Comparison of ENCODE assay signal across 8 cellular contexts in genomic region chr2:32277674-32278475, GRCh38. TPM values are rescaled to one million over a fixed set of nuclear protein-coding genes. Genes with fewer than 3 reads are reported as not detected.
DNase-seq lines count a peak whose midpoint lies in the region; ATAC-seq and TF ChIP-seq lines count a peak whose summit lies in the region.

YIPF4 (plus strand) TSS chr2:32277904; CDS start chr2:32278156, 252 bp downstream.

- H3K4me3 ChIP-seq in WERI-Rb-1 (ENCODE audit: low read depth, low read length) (peak within 1 kb of the TSS; percentile 89), mammary epithelial cell (replicated peaks in 1 of 3; ENCODE audit: insufficient read depth in 1 of 3, low read depth in 2 of 3, low read length in 3 of 3) (peak within 1 kb of the TSS; percentile 80 to 97 (median 84)), smooth muscle cell (peak within 1 kb of the TSS; percentile 84)

- in situ Hi-C loops in ACHN (cut with HindIII; ENCODE audit: low pct_ligation_motif_present, low pct_unique_long_range_greater_than_20kb, low sequenced_read_pairs) (no loop called here), mammary epithelial cell (cut with MboI; ENCODE audit: low sequenced_read_pairs in 2 of 2) (no loop called here)

- WGBS in mammary epithelial cell (ENCODE audit: low coverage, missing lambda C conversion rate): 3% methylated on average over 23 of the region's 59 CpGs
- WGBS in smooth muscle cell (ENCODE audit: low lambda C conversion rate): 1% methylated on average over 46 of the region's 59 CpGs

- H3F3A ChIP-seq in smooth muscle cell (ENCODE audit: low read depth): no peaks in the 10 kb centered on the region

- H4K20me1 ChIP-seq in mammary epithelial cell (ENCODE audit: insufficient read depth, low read length) (no peaks in the 10 kb centered on the region), smooth muscle cell (ENCODE audit: low read depth) (no peaks in the 10 kb centered on the region)

- no peaks in the 10 kb centered on the region for H3K9me3 ChIP-seq in WERI-Rb-1 (ENCODE audit: severe bottlenecking)
- H3K9me3 ChIP-seq in mammary epithelial cell (replicated peaks; ENCODE audit: insufficient read depth, low read length): no peaks in the 10 kb centered on the region
- H3K9me3 ChIP-seq in smooth muscle cell (replicated peaks; ENCODE audit: low read depth): no peaks in the 10 kb centered on the region

- BruUV-seq in mammary epithelial cell (replicated peaks; lab: Mats Ljungman, UMichigan): no TSS peak

- peak; percentile 95 for ATAC-seq in GM18873 (IDR thresholded peaks at IDR 0.05; ENCODE audit: low FRiP score, unreplicated experiment)
- peak; percentile 97 for ATAC-seq in HG03139 (IDR thresholded peaks at IDR 0.05; ENCODE audit: unreplicated experiment)

- H2AFZ ChIP-seq in mammary epithelial cell (ENCODE audit: low read depth, low read length) (peak within 1 kb of the TSS; percentile 96), smooth muscle cell (ENCODE audit: low read depth) (peak within 1 kb of the TSS; percentile 94)

- DNase-seq in ACHN (peak; percentile 95), NCI-H2227 (lab: John Stamatoyannopoulos, UW; ENCODE audit: unreplicated experiment) (peak; percentile 94), WERI-Rb-1 (peak; percentile 92), mammary epithelial cell (peak; percentile 83), iPS-NIHi7 (ENCODE audit: extremely low spot score) (peak; percentile 99), smooth muscle cell (lab: John Stamatoyannopoulos, UW; ENCODE audit: unreplicated experiment) (peak; percentile 64)

- intact Hi-C loops in mammary epithelial cell (cut with micrococcal nuclease): loop anchor here (5.0 kb wide), 2 partner anchors 79 to 111 kb away; partner anchors contain the start of genes BIRC6 and SLC30A6

- peak within 1 kb of the TSS; percentile 87 for H3K4me2 ChIP-seq in mammary epithelial cell (ENCODE audit: insufficient read depth, low read depth, low read length)
- peak within 1 kb of the TSS; percentile 92 for H3K4me2 ChIP-seq in smooth muscle cell

- H3K9ac ChIP-seq in mammary epithelial cell (ENCODE audit: insufficient read depth, low read length) (peak within 1 kb of the TSS; percentile 93), smooth muscle cell (ENCODE audit: low read depth) (peak within 1 kb of the TSS; percentile 96)

- H3K27ac ChIP-seq in WERI-Rb-1 (peak within 1 kb of the TSS; percentile 87), mammary epithelial cell (ENCODE audit: insufficient read depth, low read depth, low read length) (peak within 1 kb of the TSS; percentile 69), smooth muscle cell (ENCODE audit: low read depth) (peak within 1 kb of the TSS; percentile 77)

- H3K79me2 ChIP-seq in mammary epithelial cell (ENCODE audit: insufficient read depth, low read length): peaks cover 50% of the 10 kb centered on the region
- peaks cover 52% of the 10 kb centered on the region for H3K79me2 ChIP-seq in smooth muscle cell (ENCODE audit: low read depth)

- CTCF ChIA-PET in mammary epithelial cell (lab: Charles Lee; ENCODE audit: low non-redundant PET): no interaction called here

- no peaks in the 10 kb centered on the region for H3K27me3 ChIP-seq in WERI-Rb-1 (ENCODE audit: insufficient read depth, low read depth, severe bottlenecking)
- no peaks in the 10 kb centered on the region for H3K27me3 ChIP-seq in mammary epithelial cell (ENCODE audit: insufficient read depth, low read length)
- H3K27me3 ChIP-seq in smooth muscle cell (ENCODE audit: low read depth): peaks cover 8% of the 10 kb centered on the region

- TF ChIP-seq CTCF in WERI-Rb-1 (IDR thresholded peaks at IDR 0.05; ENCODE audit: low read depth, low read length) (no peak), mammary epithelial cell (conservative IDR thresholded peaks at IDR 0.05 in 1 of 2, IDR thresholded peaks at IDR 0.05 in 1 of 2; ENCODE audit: extremely low read depth in 1 of 2, insufficient read depth in 1 of 2, low read depth in 1 of 2, low read length in 2 of 2) (no peak), smooth muscle cell (IDR thresholded peaks at IDR 0.05; ENCODE audit: borderline replicate concordance, insufficient read depth, poor library complexity, severe bottlenecking) (no peak)

- peaks cover 25% of the 10 kb centered on the region for H3K36me3 ChIP-seq in WERI-Rb-1
- H3K36me3 ChIP-seq in mammary epithelial cell (ENCODE audit: insufficient read depth, low read length): peaks cover 2% of the 10 kb centered on the region
- H3K36me3 ChIP-seq in smooth muscle cell (ENCODE audit: low read depth): peaks cover 3% of the 10 kb centered on the region

- dilution Hi-C loops in mammary epithelial cell (cut with HindIII; ENCODE audit: low sequenced_read_pairs): no loop called here

- H3K4me1 ChIP-seq in mammary epithelial cell (ENCODE audit: insufficient read depth, low read length): peaks cover 6% of the 10 kb centered on the region
- peaks cover 6% of the 10 kb centered on the region for H3K4me1 ChIP-seq in smooth muscle cell (ENCODE audit: low read depth)

RNA-seq across cellular contexts. Expression of gene YIPF4, which starts in this region (rescaled TPM):
- total RNA-seq in mammary epithelial cell (10 to 100 TPM; 17.8 to 45.8 TPM), smooth muscle cell (31.2 and 36.0 TPM in 2 replicates)
- polyA plus RNA-seq in mammary epithelial cell (4.0 TPM), smooth muscle cell (56.0 and 56.6 TPM in 2 replicates)
- 1.5 TPM for polyA minus RNA-seq in mammary epithelial cell

Comparison
In these comparisons a context has a peak if more than half of its experiments do, and no peak if none do; other contexts are left out.
1. Peak in every context shown above with its lines: DNase-seq, ATAC-seq, H3K4me3 ChIP-seq and H3K27ac ChIP-seq.
2. RNA of gene YIPF4 (polyA plus RNA-seq): 56.0 to 56.6 TPM in smooth muscle cell; 4.0 TPM in mammary epithelial cell (single experiment); every median in the first group is over 10 times any median in the second.